In genomic region chr12:131896811-131897270, GRCh38 we compare ENCODE assay signal across 1 cellular context.
TF ChIP-seq lines count a peak whose summit lies in the region.

No MANE protein-coding gene starts in this region.

TF ChIP-seq in GM23338, 12 proteins besides CTCF, POLR2A, EP300 and RAD21 (continued from another document):
- TF ChIP-seq ZNF462 (CRISPR knock-in tag; IDR thresholded peaks at IDR 0.05) (no peak), CREB1 (CRISPR knock-in tag; IDR thresholded peaks at IDR 0.05; ENCODE audit: low read depth) (no peak), ZNF114 (CRISPR knock-in tag; IDR thresholded peaks at IDR 0.05) (no peak), EZH2 (IDR thresholded peaks at IDR 0.05; ENCODE audit: low read depth, unreplicated experiment) (no peak), STAT1 (IDR thresholded peaks at IDR 0.05; ENCODE audit: unreplicated experiment) (no peak), NANOG (IDR thresholded peaks at IDR 0.05; ENCODE audit: borderline replicate concordance) (no peak), POLR2AphosphoS5 (IDR thresholded peaks at IDR 0.05; ENCODE audit: low read depth) (no peak), ZNF331 (CRISPR knock-in tag; IDR thresholded peaks at IDR 0.05; ENCODE audit: low read depth) (no peak), ETS1 (IDR thresholded peaks at IDR 0.05) (no peak), JUNB (IDR thresholded peaks at IDR 0.05; ENCODE audit: unreplicated experiment) (no peak)
